2 cellular contexts compared by ENCODE assay signal in the genomic region with DNA sequence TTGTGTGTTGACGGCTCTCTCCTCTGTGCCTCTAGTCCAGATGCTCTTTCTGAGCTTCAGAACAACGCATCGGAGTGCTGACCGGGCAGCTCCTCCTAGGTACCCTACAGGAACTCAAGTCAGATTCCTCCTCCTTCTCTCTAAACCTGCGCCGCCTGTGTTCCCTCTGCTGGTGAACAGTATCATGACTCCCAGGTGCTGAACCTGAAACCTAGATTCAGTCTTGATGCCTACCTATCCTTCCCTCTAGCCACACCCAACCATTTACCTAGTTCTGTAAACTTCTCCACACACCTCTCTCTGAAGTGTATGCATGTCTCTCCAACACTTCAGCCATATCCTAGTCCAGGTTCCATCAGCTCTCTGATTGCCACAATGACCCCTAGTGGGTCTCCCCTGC.
TF ChIP-seq lines count a peak whose summit lies in the region.

No MANE protein-coding gene starts in this region.

TF ChIP-seq in HCT116, 20 proteins besides CTCF, POLR2A, EP300 and RAD21:
- no peak for TF ChIP-seq MAX (IDR thresholded peaks at IDR 0.05)
- no peak for TF ChIP-seq POLR2AphosphoS5 (IDR thresholded peaks at IDR 0.05; ENCODE audit: low read depth, low read length)
- TF ChIP-seq CEBPB (IDR thresholded peaks at IDR 0.05; ENCODE audit: low read depth), result no peak
- TF ChIP-seq SP1 (IDR thresholded peaks at IDR 0.05; ENCODE audit: low read depth), result no peak
- TF ChIP-seq EZH2 (IDR thresholded peaks at IDR 0.05), result no peak
- no peak for TF ChIP-seq SIN3A (IDR thresholded peaks at IDR 0.05; ENCODE audit: low read depth)
- TF ChIP-seq ZBTB33 (IDR thresholded peaks at IDR 0.05; ENCODE audit: extremely low read depth, insufficient replicate concordance, low read length), result no peak
- TF ChIP-seq SRF (IDR thresholded peaks at IDR 0.05; ENCODE audit: low read depth), result no peak
- TF ChIP-seq ZFX (IDR thresholded peaks at IDR 0.05), result no peak
- no peak for TF ChIP-seq TCF7L2 (IDR thresholded peaks at IDR 0.05; ENCODE audit: borderline replicate concordance, extremely low read depth, insufficient read depth, insufficient read length)

TF ChIP-seq in H1, 55 proteins besides CTCF, POLR2A, EP300 and RAD21:
- TF ChIP-seq MAFK (IDR thresholded peaks at IDR 0.05; ENCODE audit: low read depth, low read length), result no peak
- no peak for TF ChIP-seq MAX (IDR thresholded peaks at IDR 0.05)
- no peak for TF ChIP-seq RFX5 (IDR thresholded peaks at IDR 0.05; ENCODE audit: borderline replicate concordance, low read depth, low read length)
- TF ChIP-seq, protein P1, sequence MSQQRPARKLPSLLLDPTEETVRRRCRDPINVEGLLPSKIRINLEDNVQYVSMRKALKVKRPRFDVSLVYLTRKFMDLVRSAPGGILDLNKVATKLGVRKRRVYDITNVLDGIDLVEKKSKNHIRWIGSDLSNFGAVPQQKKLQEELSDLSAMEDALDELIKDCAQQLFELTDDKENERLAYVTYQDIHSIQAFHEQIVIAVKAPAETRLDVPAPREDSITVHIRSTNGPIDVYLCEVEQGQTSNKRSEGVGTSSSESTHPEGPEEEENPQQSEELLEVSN (IDR thresholded peaks at IDR 0.05), result no peak
- no peak for TF ChIP-seq BRCA1 (IDR thresholded peaks at IDR 0.05; ENCODE audit: low read depth, low read length)
- no peak for TF ChIP-seq SIRT6 (IDR thresholded peaks at IDR 0.05; ENCODE audit: low read length)
- no peak for TF ChIP-seq RXRA (IDR thresholded peaks at IDR 0.05; ENCODE audit: insufficient read depth, low read depth, low read length)
- no peak for TF ChIP-seq SRF (IDR thresholded peaks at IDR 0.05; ENCODE audit: low read depth, low read length)
- no peak for TF ChIP-seq ATF2 (IDR thresholded peaks at IDR 0.05; ENCODE audit: low read length)
- TF ChIP-seq CREB1 (IDR thresholded peaks at IDR 0.05), result no peak
- TF ChIP-seq NRF1 (IDR thresholded peaks at IDR 0.05; ENCODE audit: low read depth, low read length), result no peak
- no peak for TF ChIP-seq CBX5 (IDR thresholded peaks at IDR 0.05; ENCODE audit: low read depth, low read length)
- TF ChIP-seq JUND (IDR thresholded peaks at IDR 0.05; ENCODE audit: low read length), result no peak
- TF ChIP-seq CEBPB (IDR thresholded peaks at IDR 0.05; ENCODE audit: low read depth, low read length), result no peak
- no peak for TF ChIP-seq TBP (IDR thresholded peaks at IDR 0.05; ENCODE audit: low read depth, low read length)
- TF ChIP-seq SP4 (IDR thresholded peaks at IDR 0.05; ENCODE audit: low read length), result no peak
- TF ChIP-seq KDM4A (IDR thresholded peaks at IDR 0.05; ENCODE audit: low read depth, low read length, severe bottlenecking), result no peak
- TF ChIP-seq HDAC6 (IDR thresholded peaks at IDR 0.05; ENCODE audit: low read depth, low read length), result no peak
- TF ChIP-seq BCL11A (IDR thresholded peaks at IDR 0.05; ENCODE audit: low read depth in 2 of 2, low read length in 2 of 2), result no peak
TF ChIP-seq in H1: peak in this region for 0.
